In genomic region chr5:139565411-139566305, GRCh38 we compare ENCODE assay signal across 8 cellular contexts. TPM values are rescaled to one million over a fixed set of nuclear protein-coding genes. Genes with fewer than 3 reads are reported as not detected.
DNase-seq lines count a peak whose midpoint lies in the region; ATAC-seq and TF ChIP-seq lines count a peak whose summit lies in the region.

No MANE protein-coding gene starts in this region.

- H3K4me2 ChIP-seq in PC-3 (ENCODE audit: low read length) = peak overlapping the region; percentile 24; the same call in 1 of the 2 replicates

- H3K9me3 Mint-ChIP-seq in activated naive CD8-positive, alpha-beta T cell treated with anti-CD3 and anti-CD28 coated beads, Interleukin-2, amount 10 ng/mL, durations not matched to agents 7 days and 5 days = no peaks in the 10 kb centered on the region

- peaks cover 95% of the 10 kb centered on the region for H3K79me2 ChIP-seq in PC-3 (ENCODE audit: low read length)

- CTCF ChIA-PET in HEK293 (lab: Yijun Ruan, JAX) (interaction anchor here (0.7 to 3.0 kb wide), 4 partner anchors 9 to 200 kb away, joined by 3 to 22 read pairs (median 4); no protein-coding TSS in a partner anchor), PC-3 (lab: Charles Lee) (no interaction called here)

- H3K27ac ChIP-seq in HEK293 (ENCODE audit: extremely low read depth, low read depth, low read length) (0 out of 2 replicates have a peak overlapping the region, but pooled peaks have one; percentile 30), PC-3 (ENCODE audit: low read length) (no peak overlapping the region)

- POLR2A ChIA-PET in HEK293 (lab: Yijun Ruan, JAX) (interaction anchor here (0.6 to 1.2 kb wide), 4 partner anchors 9 to 338 kb away, joined by 3 to 5 read pairs (median 4); no protein-coding TSS in a partner anchor), PC-3 (lab: Charles Lee; ENCODE audit: unreplicated experiment) (interaction anchor here (1.0 kb wide), 1 partner anchor 10 kb away, joined by 9 read pairs; no protein-coding TSS in a partner anchor)
- POLR2A ChIA-PET in activated naive CD8-positive, alpha-beta T cell treated with anti-CD3 and anti-CD28 coated beads, Interleukin-2, amount 10 ng/mL, durations not matched to agents 7 days and 5 days (lab: Charles Lee) = interaction anchor here (1.0 to 2.2 kb wide), 7 partner anchors 9 to 174 kb away, joined by 3 to 8 read pairs (median 3); no protein-coding TSS in a partner anchor

- no peaks in the 10 kb centered on the region for H3K9me2 ChIP-seq in PC-3 (replicated peaks; ENCODE audit: low read length)

- no peak for TF ChIP-seq CTCF in HEK293 (tag by site-specific recombination; IDR thresholded peaks at IDR 0.05)
- TF ChIP-seq CTCF in PC-3 (conservative IDR thresholded peaks at IDR 0.05; ENCODE audit: low read depth, low read length) = no peak

- H3K4me1 Mint-ChIP-seq in activated naive CD8-positive, alpha-beta T cell treated with anti-CD3 and anti-CD28 coated beads, Interleukin-2, amount 10 ng/mL, durations not matched to agents 7 days and 5 days = peaks cover 54% of the 10 kb centered on the region

- no TSS peak for BruUV-seq in PC-3 (replicated peaks; lab: Mats Ljungman, UMichigan)

- peak; percentile 44 for ATAC-seq in GM18498 (IDR thresholded peaks at IDR 0.05; ENCODE audit: unreplicated experiment)
- ATAC-seq in PC-3 = no peak
- peak; percentile 42 for ATAC-seq in activated naive CD8-positive, alpha-beta T cell treated with anti-CD3 and anti-CD28 coated beads, Interleukin-2, amount 10 ng/mL, durations not matched to agents 7 days and 5 days (ENCODE audit: low read depth)
- ATAC-seq in HG02938 (IDR thresholded peaks at IDR 0.05; ENCODE audit: unreplicated experiment) = no peak
- ATAC-seq in HG03280 (IDR thresholded peaks at IDR 0.05; ENCODE audit: unreplicated experiment) = no peak

- peak overlapping the region; percentile 100 for H3K4me3 Mint-ChIP-seq in activated naive CD8-positive, alpha-beta T cell treated with anti-CD3 and anti-CD28 coated beads, Interleukin-2, amount 10 ng/mL, durations not matched to agents 7 days and 5 days

- no peak overlapping the region for H2AFZ ChIP-seq in PC-3 (ENCODE audit: low read length)

- H3K27me3 Mint-ChIP-seq in activated naive CD8-positive, alpha-beta T cell treated with anti-CD3 and anti-CD28 coated beads, Interleukin-2, amount 10 ng/mL, durations not matched to agents 7 days and 5 days = no peaks in the 10 kb centered on the region

- H3K27ac Mint-ChIP-seq in activated naive CD8-positive, alpha-beta T cell treated with anti-CD3 and anti-CD28 coated beads, Interleukin-2, amount 10 ng/mL, durations not matched to agents 7 days and 5 days = peak overlapping the region; percentile 94

- no peaks in the 10 kb centered on the region for H3K27me3 ChIP-seq in PC-3 (ENCODE audit: low read length)

- no peak for DNase-seq in PC-3
- peak; percentile 45 for DNase-seq in activated naive CD8-positive, alpha-beta T cell treated with anti-CD3 and anti-CD28 coated beads, Interleukin-2, amount 10 ng/mL, durations not matched to agents 7 days and 5 days
- peak; percentile 33 for DNase-seq in mesenteric fat pad (ENCODE audit: low spot score)
- no peak for DNase-seq in NCI-H2171 treated with DMSO at 0.1 percent for 48 hours (lab: John Stamatoyannopoulos, UW)

- H3K4me3 ChIP-seq in HEK293 (ENCODE audit: low read depth, low read length) (no peak overlapping the region), PC-3 (ENCODE audit: low read length) (no peak overlapping the region)

- H4K20me1 ChIP-seq in PC-3 (ENCODE audit: low read length) = peaks cover 55% of the 10 kb centered on the region

- no peak overlapping the region for H3K9ac ChIP-seq in PC-3 (ENCODE audit: low read length)

- peaks cover 37 to 59% of the 10 kb centered on the region in 2 experiments; a peak in 2 of 3 replicates for H3K36me3 ChIP-seq in HEK293 (ENCODE audit: control insufficient read depth in 2 of 2, insufficient read depth in 1 of 2, low read length in 2 of 2)
- peaks cover 12% of the 10 kb centered on the region for H3K36me3 ChIP-seq in PC-3 (ENCODE audit: low read depth, low read length)

- peaks cover 25% of the 10 kb centered on the region for H3K36me3 Mint-ChIP-seq in activated naive CD8-positive, alpha-beta T cell treated with anti-CD3 and anti-CD28 coated beads, Interleukin-2, amount 10 ng/mL, durations not matched to agents 7 days and 5 days

- H3F3A ChIP-seq in PC-3 (ENCODE audit: low read length, unreplicated experiment) = no peaks in the 10 kb centered on the region

- intact Hi-C loops in PC-3 (cut with micrococcal nuclease) = no loop called here

- H3K9me3 ChIP-seq in HEK293 (ENCODE audit: control insufficient read depth, insufficient read depth, low read depth, low read length) = no peaks in the 10 kb centered on the region
- no peaks in the 10 kb centered on the region for H3K9me3 ChIP-seq in PC-3 (ENCODE audit: low read length)

- H3K4me1 ChIP-seq in HEK293 (ENCODE audit: control insufficient read depth, insufficient read depth, low read length) (peaks cover 12% of the 10 kb centered on the region), PC-3 (ENCODE audit: insufficient read depth, low read length) (peaks cover 8% of the 10 kb centered on the region)

TF ChIP-seq in HEK293, 187 proteins besides CTCF, POLR2A, EP300 and RAD21 (continues in another document):
- TF ChIP-seq GLI4 (tag by site-specific recombination; IDR thresholded peaks at IDR 0.05) (no peak), TSHZ1 (tag by site-specific recombination; IDR thresholded peaks at IDR 0.05; ENCODE audit: borderline replicate concordance) (no peak), ZNF660 (tag by site-specific recombination; IDR thresholded peaks at IDR 0.05) (no peak), ZNF341 (tag by site-specific recombination; IDR thresholded peaks at IDR 0.05; ENCODE audit: low read depth) (no peak), AEBP2 (tag by site-specific recombination; IDR thresholded peaks at IDR 0.05; ENCODE audit: borderline replicate concordance) (no peak)
- TF ChIP-seq, protein P1, sequence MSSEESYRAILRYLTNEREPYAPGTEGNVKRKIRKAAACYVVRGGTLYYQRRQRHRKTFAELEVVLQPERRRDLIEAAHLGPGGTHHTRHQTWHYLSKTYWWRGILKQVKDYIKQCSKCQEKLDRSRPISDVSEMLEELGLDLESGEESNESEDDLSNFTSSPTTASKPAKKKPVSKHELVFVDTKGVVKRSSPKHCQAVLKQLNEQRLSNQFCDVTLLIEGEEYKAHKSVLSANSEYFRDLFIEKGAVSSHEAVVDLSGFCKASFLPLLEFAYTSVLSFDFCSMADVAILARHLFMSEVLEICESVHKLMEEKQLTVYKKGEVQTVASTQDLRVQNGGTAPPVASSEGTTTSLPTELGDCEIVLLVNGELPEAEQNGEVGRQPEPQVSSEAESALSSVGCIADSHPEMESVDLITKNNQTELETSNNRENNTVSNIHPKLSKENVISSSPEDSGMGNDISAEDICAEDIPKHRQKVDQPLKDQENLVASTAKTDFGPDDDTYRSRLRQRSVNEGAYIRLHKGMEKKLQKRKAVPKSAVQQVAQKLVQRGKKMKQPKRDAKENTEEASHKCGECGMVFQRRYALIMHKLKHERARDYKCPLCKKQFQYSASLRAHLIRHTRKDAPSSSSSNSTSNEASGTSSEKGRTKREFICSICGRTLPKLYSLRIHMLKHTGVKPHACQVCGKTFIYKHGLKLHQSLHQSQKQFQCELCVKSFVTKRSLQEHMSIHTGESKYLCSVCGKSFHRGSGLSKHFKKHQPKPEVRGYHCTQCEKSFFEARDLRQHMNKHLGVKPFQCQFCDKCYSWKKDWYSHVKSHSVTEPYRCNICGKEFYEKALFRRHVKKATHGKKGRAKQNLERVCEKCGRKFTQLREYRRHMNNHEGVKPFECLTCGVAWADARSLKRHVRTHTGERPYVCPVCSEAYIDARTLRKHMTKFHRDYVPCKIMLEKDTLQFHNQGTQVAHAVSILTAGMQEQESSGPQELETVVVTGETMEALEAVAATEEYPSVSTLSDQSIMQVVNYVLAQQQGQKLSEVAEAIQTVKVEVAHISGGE (tag by site-specific recombination; conservative IDR thresholded peaks at IDR 0.05; ENCODE audit: low read depth) = no peak

RNA-seq across cellular contexts. Expression of gene UBE2D2, which starts 4.5 kb away (rescaled TPM):
- total RNA-seq in PC-3 (2014; rRNA removed) = 98.7 and 104 TPM in 2 replicates
- total RNA-seq in activated naive CD8-positive, alpha-beta T cell treated with anti-CD3 and anti-CD28 coated beads, Interleukin-2, amount 10 ng/mL, durations not matched to agents 7 days and 5 days = 100 to 1,000 TPM; 200 to 217 TPM
- total RNA-seq in mesenteric fat pad = 111 TPM

Comparison
In these comparisons a context has a peak if more than half of its experiments do, and no peak if none do; other contexts are left out.
1. ATAC-seq: peak in GM18498 (single experiment) and activated naive CD8-positive, alpha-beta T cell treated with anti-CD3 and anti-CD28 coated beads, Interleukin-2, amount 10 ng/mL, durations not matched to agents 7 days and 5 days (single experiment); none in PC-3 (single experiment), HG02938 (single experiment) and HG03280 (single experiment).
2. DNase-seq: peak in activated naive CD8-positive, alpha-beta T cell treated with anti-CD3 and anti-CD28 coated beads, Interleukin-2, amount 10 ng/mL, durations not matched to agents 7 days and 5 days (single experiment) and mesenteric fat pad (single experiment); none in PC-3 (single experiment) and NCI-H2171 treated with DMSO at 0.1 percent for 48 hours (single experiment).